In the genomic region with DNA sequence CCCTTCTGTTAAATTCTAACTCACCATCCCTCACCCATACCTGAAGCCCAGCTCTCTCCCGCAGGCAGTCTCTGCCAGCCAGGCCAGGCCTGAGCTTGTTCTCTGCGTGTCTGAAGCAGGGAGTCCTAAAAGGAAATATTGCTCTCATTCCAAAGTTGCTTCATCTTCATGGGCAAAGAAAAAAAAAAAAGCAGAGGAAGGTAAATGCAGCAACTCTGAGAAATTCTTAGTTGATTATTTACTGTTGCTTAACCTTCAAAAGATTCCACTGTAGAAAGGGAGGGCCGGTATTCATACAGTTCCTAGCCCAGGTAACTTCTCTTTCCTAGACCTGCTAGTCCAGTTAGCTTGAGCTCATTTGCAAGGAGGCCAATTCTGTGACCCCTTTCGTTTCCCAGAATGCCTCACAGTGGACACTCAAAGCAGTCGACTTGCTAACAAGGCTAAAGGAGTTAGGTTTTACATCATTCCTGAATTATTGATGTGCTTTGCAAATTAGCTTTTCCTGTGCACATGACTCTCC, we compare ENCODE assay signal across 14 cellular contexts.
DNase-seq lines count a peak whose midpoint lies in the region; ATAC-seq, FAIRE-seq and TF ChIP-seq lines count a peak whose summit lies in the region.
"Had no signal": no experiment of that assay in that cellular context is flagged by ENCODE, and none has a peak within 500 bp of the region (broad histone marks: within the 10 kb centered on the region; RNA-seq: fewer than 3 reads in every experiment).

No MANE protein-coding gene starts in this region.

- no peaks in the 10 kb centered on the region for H3K36me3 Mint-ChIP-seq in nephron progenitor cell (ENCODE audit: low read depth)
- H3K36me3 Mint-ChIP-seq: T-cell had no signal

- 40% methylated on average over 5 of the region's 5 CpGs for WGBS in A549 (ENCODE audit: missing lambda C conversion rate)

- no peak for TF ChIP-seq RAD21 in A549 (conservative IDR thresholded peaks at IDR 0.05 in 1 of 2, IDR thresholded peaks at IDR 0.05 in 1 of 2)

- CTCF ChIA-PET in A549 (lab: Yijun Ruan, JAX): interaction anchor here (0.6 to 0.8 kb wide), 5 partner anchors 12 to 55 kb away, joined by 3 to 5 read pairs (median 3); no protein-coding TSS in a partner anchor

- no peaks in the 10 kb centered on the region for H3K9me3 ChIP-seq in A549
- H3K9me3 ChIP-seq in RWPE2 (ENCODE audit: severe bottlenecking): no peaks in the 10 kb centered on the region
- H3K9me3 ChIP-seq: tibial artery had no signal

- no peaks in the 10 kb centered on the region for H3K27me3 ChIP-seq in RWPE2 (ENCODE audit: insufficient read depth, poor library complexity, severe bottlenecking)
- no peaks in the 10 kb centered on the region for H3K27me3 ChIP-seq in foreskin keratinocyte
- H3K27me3 ChIP-seq: tibial artery had no signal

- ATAC-seq in A549: peak; percentile 21 to 31; a peak in 1 of 6 replicates
- peak; percentile 91 for ATAC-seq in RWPE2 (ENCODE audit: low read depth)
- ATAC-seq in foreskin keratinocyte: peak; percentile 93
- ATAC-seq: HCT116, T-cell had no signal

- no peak overlapping the region for H3K4me3 Mint-ChIP-seq in nephron progenitor cell
- H3K4me3 Mint-ChIP-seq: activated CD4-positive, alpha-beta T cell treated with anti-CD3 and anti-CD28 coated beads, Interleukin-2, amount 10 ng/mL, durations not matched to agents 24 days and 14 days; naive B cell; T-cell had no signal

- no peak overlapping the region for H3K4me3 ChIP-seq in A549
- H3K4me3 ChIP-seq in RWPE2 (ENCODE audit: severe bottlenecking): no peak overlapping the region
- H3K4me3 ChIP-seq: tibial artery had no signal

- H3K27ac Mint-ChIP-seq in nephron progenitor cell: peak overlapping the region; percentile 23
- H3K27ac Mint-ChIP-seq: activated CD4-positive, alpha-beta T cell treated with anti-CD3 and anti-CD28 coated beads, Interleukin-2, amount 10 ng/mL, durations not matched to agents 24 days and 14 days; T-cell had no signal

- H3K4me2 ChIP-seq in A549: peak overlapping the region; percentile 42

- no peaks in the 10 kb centered on the region for H3K27me3 Mint-ChIP-seq in nephron progenitor cell (ENCODE audit: low read depth, poor library complexity)
- H3K27me3 Mint-ChIP-seq: activated CD4-positive, alpha-beta T cell treated with anti-CD3 and anti-CD28 coated beads, Interleukin-2, amount 10 ng/mL, durations not matched to agents 24 days and 14 days had no signal

- no peak for TF ChIP-seq CTCF in A549 (IDR thresholded peaks at IDR 0.05)
- TF ChIP-seq CTCF in RWPE2 (IDR thresholded peaks at IDR 0.05; ENCODE audit: poor library complexity, severe bottlenecking): no peak
- TF ChIP-seq CTCF in foreskin keratinocyte (conservative IDR thresholded peaks at IDR 0.05): peak; percentile 1
- TF ChIP-seq CTCF in nephron progenitor cell (IDR thresholded peaks at IDR 0.05): no peak

- no peak for FAIRE-seq in A549 (lab: Jason Lieb, UNC)

- peaks cover 18% of the 10 kb centered on the region; the same call in 2 of the 3 replicates for H3K4me1 ChIP-seq in A549
- H3K4me1 ChIP-seq in RWPE2 (ENCODE audit: insufficient read depth, poor library complexity, severe bottlenecking): peaks cover 34% of the 10 kb centered on the region
- peaks cover 15% of the 10 kb centered on the region for H3K4me1 ChIP-seq in foreskin keratinocyte

- DNase-seq in A549 (ENCODE audit: low read depth in 1 of 2, low spot score in 1 of 2) (no peak), RWPE2 (ENCODE audit: low spot score) (peak; percentile 90), foreskin keratinocyte (peak; percentile 98 to 99), nephron progenitor cell (no peak), NCI-H524 (lab: John Stamatoyannopoulos, UW) (no peak), GM03348 (ENCODE audit: low spot score) (no peak), NCI-H345 (lab: John Stamatoyannopoulos, UW) (no peak)
- no peak for DNase-seq in activated effector memory CD4-positive, alpha-beta T cell treated with Interleukin-2 at 50 U/mL for 16 hours
- DNase-seq: activated CD4-positive, alpha-beta T cell treated with anti-CD3 and anti-CD28 coated beads, Interleukin-2, amount 10 ng/mL, durations not matched to agents 24 days and 14 days; naive B cell; NCI-H146; T-cell; tibial artery had no signal

- no peaks in the 10 kb centered on the region for H3K36me3 ChIP-seq in RWPE2 (ENCODE audit: low read depth)
- H3K36me3 ChIP-seq: tibial artery had no signal

- peak overlapping the region; percentile 51 to 56 for H3K27ac ChIP-seq in A549
- peak overlapping the region; percentile 95 for H3K27ac ChIP-seq in RWPE2 (ENCODE audit: poor library complexity, severe bottlenecking)
- H3K27ac ChIP-seq in foreskin keratinocyte: peak overlapping the region; percentile 95
- H3K27ac ChIP-seq: tibial artery had no signal

- TF ChIP-seq EP300 in A549 (IDR thresholded peaks at IDR 0.05): no peak

- POLR2A ChIA-PET in A549 (lab: Yijun Ruan, JAX): no interaction called here

- no peak for TF ChIP-seq POLR2A in A549 (IDR thresholded peaks at IDR 0.05; ENCODE audit: low read length)

- H3K9me3 Mint-ChIP-seq in nephron progenitor cell: no peaks in the 10 kb centered on the region
- H3K9me3 Mint-ChIP-seq: naive B cell, T-cell had no signal

- peaks cover 31% of the 10 kb centered on the region for H3K4me1 Mint-ChIP-seq in nephron progenitor cell
- H3K4me1 Mint-ChIP-seq: activated CD4-positive, alpha-beta T cell treated with anti-CD3 and anti-CD28 coated beads, Interleukin-2, amount 10 ng/mL, durations not matched to agents 24 days and 14 days; T-cell had no signal

TF ChIP-seq in A549, 52 proteins besides CTCF, POLR2A, EP300 and RAD21:
- TF ChIP-seq HES2 (IDR thresholded peaks at IDR 0.05) (no peak), SREBF2 (IDR thresholded peaks at IDR 0.05) (no peak), SMC3 (IDR thresholded peaks at IDR 0.05) (no peak), HMGXB4 (CRISPR knock-in tag; IDR thresholded peaks at IDR 0.05; ENCODE audit: borderline replicate concordance) (no peak), HDAC2 (IDR thresholded peaks at IDR 0.05) (no peak), JUN (IDR thresholded peaks at IDR 0.05) (no peak), JUNB (IDR thresholded peaks at IDR 0.05) (no peak), HEYL (CRISPR knock-in tag; IDR thresholded peaks at IDR 0.05) (no peak), CHD2 (IDR thresholded peaks at IDR 0.05; ENCODE audit: low read length, partially characterized antibody) (no peak), BCL3 (IDR thresholded peaks at IDR 0.05) (no peak), NFE2L2 (conservative IDR thresholded peaks at IDR 0.05; ENCODE audit: low read length) (no peak), GATA3 (IDR thresholded peaks at IDR 0.05; ENCODE audit: borderline replicate concordance) (no peak), POLR2AphosphoS2 (conservative IDR thresholded peaks at IDR 0.05; ENCODE audit: low read length) (no peak), BHLHE40 (IDR thresholded peaks at IDR 0.05; ENCODE audit: low read depth, low read length) (no peak), CEBPB (IDR thresholded peaks at IDR 0.05) (no peak)
- TF ChIP-seq, protein P1, sequence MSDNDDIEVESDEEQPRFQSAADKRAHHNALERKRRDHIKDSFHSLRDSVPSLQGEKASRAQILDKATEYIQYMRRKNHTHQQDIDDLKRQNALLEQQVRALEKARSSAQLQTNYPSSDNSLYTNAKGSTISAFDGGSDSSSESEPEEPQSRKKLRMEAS (IDR thresholded peaks at IDR 0.05): no peak

Comparison
In these comparisons a context has a peak if more than half of its experiments do, and no peak if none do; other contexts are left out.
1. ATAC-seq: peak in every context shown above with its lines; median percentile 93 in foreskin keratinocyte; 91 in RWPE2; 26 in A549.
2. DNase-seq: peak in RWPE2 (single experiment) and foreskin keratinocyte (2 of 2); none in A549 (0 of 2), nephron progenitor cell (single experiment), NCI-H524 (0 of 2), GM03348 (single experiment), NCI-H345 (single experiment) and activated effector memory CD4-positive, alpha-beta T cell treated with Interleukin-2 at 50 U/mL for 16 hours (single experiment).
3. Peak in every context shown above with its lines, with median percentiles within 50 percentile points of each other: H3K27ac ChIP-seq.